Comparison of ENCODE assay signal across 1 cellular context in genomic region chr20:32007787-32008616, GRCh38.
TF ChIP-seq lines count a peak whose summit lies in the region.

No MANE protein-coding gene starts in this region.

TF ChIP-seq in WTC11, 78 proteins besides CTCF, POLR2A, EP300 and RAD21:
- TF ChIP-seq ATF3 (CRISPR knock-in tag; conservative IDR thresholded peaks at IDR 0.05) = no peak
- no peak for TF ChIP-seq USF2 (CRISPR knock-in tag; IDR thresholded peaks at IDR 0.05)
- TF ChIP-seq ZBTB21 (CRISPR knock-in tag; IDR thresholded peaks at IDR 0.05; ENCODE audit: borderline replicate concordance) = no peak
- TF ChIP-seq MAX (CRISPR knock-in tag; IDR thresholded peaks at IDR 0.05) = 0 out of 2 replicates have a peak, but pooled peaks have one; percentile 40
- TF ChIP-seq GRHL2 (CRISPR knock-in tag; IDR thresholded peaks at IDR 0.05; ENCODE audit: insufficient replicate concordance, severe bottlenecking) = no peak
- TF ChIP-seq HMGA2 (CRISPR knock-in tag; IDR thresholded peaks at IDR 0.05) = no peak
TF ChIP-seq in WTC11: peak in this region for 1.
